Comparison of ENCODE assay signal across 18 cellular contexts in genomic region chr12:81181701-81182100, GRCh38.
DNase-seq lines count a peak whose midpoint lies in the region; ATAC-seq and TF ChIP-seq lines count a peak whose summit lies in the region.
"Had no signal": no experiment of that assay in that cellular context is flagged by ENCODE, and none has a peak within 500 bp of the region (broad histone marks: within the 10 kb centered on the region; RNA-seq: fewer than 3 reads in every experiment).

No MANE protein-coding gene starts in this region.

- DNase-seq in fibroblast of pulmonary artery (ENCODE audit: low read depth): peak; percentile 16
- DNase-seq in nephron progenitor cell: no peak
- no peak for DNase-seq in SJCRH30
- no peak for DNase-seq in dedifferentiated amniotic fluid mesenchymal stem cell (ENCODE audit: extremely low spot score)
- no peak for DNase-seq in stimulated activated CD8-positive, alpha-beta memory T cell treated with anti-CD3 and anti-CD28 coated beads, Interleukin-4, amount 100 ng/mL, for 48 hours
- DNase-seq: BE2C; CD8-positive, alpha-beta T cell; COR-L47; DMS153; DMS79 treated with DMSO at 0.1 percent for 48 hours; EL; GOT3; H9 had no signal

- peak overlapping the region; percentile 48; the same call in 1 of the 2 replicates for H3K27ac ChIP-seq in 22Rv1
- peak overlapping the region; percentile 38 for H3K27ac ChIP-seq in VCaP
- H3K27ac ChIP-seq in SJCRH30: no peak overlapping the region
- H3K27ac ChIP-seq: HL-60 had no signal

- no peaks in the 10 kb centered on the region for H3K4me1 Mint-ChIP-seq in nephron progenitor cell
- H3K4me1 Mint-ChIP-seq: CD14-positive monocyte, H9 had no signal

- peaks cover 4% of the 10 kb centered on the region for H3K9me3 ChIP-seq in SJCRH30 (replicated peaks)
- H3K9me3 ChIP-seq: BE2C had no signal

- H3K4me3 ChIP-seq in fibroblast of pulmonary artery (replicated peaks; ENCODE audit: low read depth, low read length): no peak overlapping the region
- no peak overlapping the region for H3K4me3 ChIP-seq in SJCRH30

- H3K27me3 Mint-ChIP-seq in nephron progenitor cell (ENCODE audit: low read depth, poor library complexity): peaks cover 4% of the 10 kb centered on the region

- H3K27ac Mint-ChIP-seq in nephron progenitor cell: peak overlapping the region; percentile 26
- H3K27ac Mint-ChIP-seq: CD14-positive monocyte; CD8-positive, alpha-beta T cell had no signal

- H3K4me1 ChIP-seq in SJCRH30: no peaks in the 10 kb centered on the region
- H3K4me1 ChIP-seq: BE2C had no signal

- H3K36me3 ChIP-seq in SJCRH30: peaks cover 8% of the 10 kb centered on the region
- H3K36me3 ChIP-seq: BE2C had no signal

- ATAC-seq in GM18502 (IDR thresholded peaks at IDR 0.05; ENCODE audit: poor library complexity, unreplicated experiment): no peak
- ATAC-seq: CD8-positive, alpha-beta T cell had no signal

- TF ChIP-seq CTCF in 22Rv1 (IDR thresholded peaks at IDR 0.05) (no peak), VCaP (conservative IDR thresholded peaks at IDR 0.05) (no peak), fibroblast of pulmonary artery (IDR thresholded peaks at IDR 0.05; ENCODE audit: low read length, missing control alignments) (no peak), nephron progenitor cell (IDR thresholded peaks at IDR 0.05) (no peak)

- H3K27me3 ChIP-seq in SJCRH30: no peaks in the 10 kb centered on the region
- H3K27me3 ChIP-seq: BE2C had no signal

- H3K36me3 Mint-ChIP-seq in nephron progenitor cell (ENCODE audit: low read depth): peaks cover 78% of the 10 kb centered on the region
- H3K36me3 Mint-ChIP-seq: CD14-positive monocyte; CD8-positive, alpha-beta T cell had no signal

- H3K9me3 Mint-ChIP-seq in nephron progenitor cell: peaks cover 26% of the 10 kb centered on the region

- no peak overlapping the region for H3K4me3 Mint-ChIP-seq in nephron progenitor cell
- H3K4me3 Mint-ChIP-seq: CD14-positive monocyte; CD8-positive, alpha-beta T cell; H9 had no signal
